ENCODE assay signal across 3 cellular contexts in genomic region chr10:116853287-116853686, GRCh38.
TF ChIP-seq lines count a peak whose summit lies in the region.

No MANE protein-coding gene starts in this region.

TF ChIP-seq in SK-N-SH, 30 proteins besides CTCF, POLR2A, EP300 and RAD21 (continued from another document):
- TF ChIP-seq, protein P1, sequence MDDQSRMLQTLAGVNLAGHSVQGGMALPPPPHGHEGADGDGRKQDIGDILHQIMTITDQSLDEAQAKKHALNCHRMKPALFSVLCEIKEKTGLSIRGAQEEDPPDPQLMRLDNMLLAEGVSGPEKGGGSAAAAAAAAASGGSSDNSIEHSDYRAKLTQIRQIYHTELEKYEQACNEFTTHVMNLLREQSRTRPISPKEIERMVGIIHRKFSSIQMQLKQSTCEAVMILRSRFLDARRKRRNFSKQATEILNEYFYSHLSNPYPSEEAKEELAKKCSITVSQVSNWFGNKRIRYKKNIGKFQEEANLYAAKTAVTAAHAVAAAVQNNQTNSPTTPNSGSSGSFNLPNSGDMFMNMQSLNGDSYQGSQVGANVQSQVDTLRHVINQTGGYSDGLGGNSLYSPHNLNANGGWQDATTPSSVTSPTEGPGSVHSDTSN (IDR thresholded peaks at IDR 0.05) = no peak
- no peak for TF ChIP-seq RXRA (IDR thresholded peaks at IDR 0.05; ENCODE audit: borderline replicate concordance, low read depth)
- TF ChIP-seq TEAD4 (IDR thresholded peaks at IDR 0.05; ENCODE audit: borderline replicate concordance, insufficient read depth) = no peak
- TF ChIP-seq RFX5 (IDR thresholded peaks at IDR 0.05; ENCODE audit: low read length) = no peak
- peak; percentile 76 for TF ChIP-seq RCOR1 (IDR thresholded peaks at IDR 0.05; ENCODE audit: low read length)

TF ChIP-seq in GM23338, 12 proteins besides CTCF, POLR2A, EP300 and RAD21 (continued from another document and continues in another):
- TF ChIP-seq ETS1 (IDR thresholded peaks at IDR 0.05) (no peak), STAT1 (IDR thresholded peaks at IDR 0.05; ENCODE audit: unreplicated experiment) (no peak), POLR2AphosphoS5 (IDR thresholded peaks at IDR 0.05; ENCODE audit: low read depth) (no peak), EZH2 (IDR thresholded peaks at IDR 0.05; ENCODE audit: low read depth, unreplicated experiment) (no peak), CREB1 (CRISPR knock-in tag; IDR thresholded peaks at IDR 0.05; ENCODE audit: low read depth) (no peak), EZH2phosphoT487 (IDR thresholded peaks at IDR 0.05; ENCODE audit: unreplicated experiment) (no peak), NANOG (IDR thresholded peaks at IDR 0.05; ENCODE audit: borderline replicate concordance) (no peak)
- TF ChIP-seq, protein P2, sequence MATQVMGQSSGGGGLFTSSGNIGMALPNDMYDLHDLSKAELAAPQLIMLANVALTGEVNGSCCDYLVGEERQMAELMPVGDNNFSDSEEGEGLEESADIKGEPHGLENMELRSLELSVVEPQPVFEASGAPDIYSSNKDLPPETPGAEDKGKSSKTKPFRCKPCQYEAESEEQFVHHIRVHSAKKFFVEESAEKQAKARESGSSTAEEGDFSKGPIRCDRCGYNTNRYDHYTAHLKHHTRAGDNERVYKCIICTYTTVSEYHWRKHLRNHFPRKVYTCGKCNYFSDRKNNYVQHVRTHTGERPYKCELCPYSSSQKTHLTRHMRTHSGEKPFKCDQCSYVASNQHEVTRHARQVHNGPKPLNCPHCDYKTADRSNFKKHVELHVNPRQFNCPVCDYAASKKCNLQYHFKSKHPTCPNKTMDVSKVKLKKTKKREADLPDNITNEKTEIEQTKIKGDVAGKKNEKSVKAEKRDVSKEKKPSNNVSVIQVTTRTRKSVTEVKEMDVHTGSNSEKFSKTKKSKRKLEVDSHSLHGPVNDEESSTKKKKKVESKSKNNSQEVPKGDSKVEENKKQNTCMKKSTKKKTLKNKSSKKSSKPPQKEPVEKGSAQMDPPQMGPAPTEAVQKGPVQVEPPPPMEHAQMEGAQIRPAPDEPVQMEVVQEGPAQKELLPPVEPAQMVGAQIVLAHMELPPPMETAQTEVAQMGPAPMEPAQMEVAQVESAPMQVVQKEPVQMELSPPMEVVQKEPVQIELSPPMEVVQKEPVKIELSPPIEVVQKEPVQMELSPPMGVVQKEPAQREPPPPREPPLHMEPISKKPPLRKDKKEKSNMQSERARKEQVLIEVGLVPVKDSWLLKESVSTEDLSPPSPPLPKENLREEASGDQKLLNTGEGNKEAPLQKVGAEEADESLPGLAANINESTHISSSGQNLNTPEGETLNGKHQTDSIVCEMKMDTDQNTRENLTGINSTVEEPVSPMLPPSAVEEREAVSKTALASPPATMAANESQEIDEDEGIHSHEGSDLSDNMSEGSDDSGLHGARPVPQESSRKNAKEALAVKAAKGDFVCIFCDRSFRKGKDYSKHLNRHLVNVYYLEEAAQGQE (IDR thresholded peaks at IDR 0.05; ENCODE audit: unreplicated experiment) = no peak

TF ChIP-seq in HEK293, 187 proteins besides CTCF, POLR2A, EP300 and RAD21:
- TF ChIP-seq ATF2 (tag by site-specific recombination; IDR thresholded peaks at IDR 0.05; ENCODE audit: low read depth) (0 out of 2 replicates have a peak, but pooled peaks have one; percentile 23), ZNF558 (tag by site-specific recombination; IDR thresholded peaks at IDR 0.05) (no peak)
